Comparison of ENCODE assay signal across 1 cellular context in genomic region chr1:155463865-155464264, GRCh38.
TF ChIP-seq lines count a peak whose summit lies in the region.

No MANE protein-coding gene starts in this region.

TF ChIP-seq in SK-N-SH, 30 proteins besides CTCF, POLR2A, EP300 and RAD21 (continued from another document):
- TF ChIP-seq MXI1 (IDR thresholded peaks at IDR 0.05; ENCODE audit: low read depth, low read length) = no peak
- TF ChIP-seq RFX5 (IDR thresholded peaks at IDR 0.05; ENCODE audit: low read length) = no peak
- no peak for TF ChIP-seq SIN3A (IDR thresholded peaks at IDR 0.05; ENCODE audit: borderline replicate concordance, low read depth, low read length)
- no peak for TF ChIP-seq REST (IDR thresholded peaks at IDR 0.05; ENCODE audit: low read depth, low read length)
- no peak for TF ChIP-seq NRF1 (IDR thresholded peaks at IDR 0.05; ENCODE audit: low read depth, low read length)
- peak; percentile 68; the same call in 1 of the 2 replicates for TF ChIP-seq USF1 (IDR thresholded peaks at IDR 0.05; ENCODE audit: borderline replicate concordance, low read depth)
